Comparison of ENCODE assay signal across 9 cellular contexts in the genomic region with DNA sequence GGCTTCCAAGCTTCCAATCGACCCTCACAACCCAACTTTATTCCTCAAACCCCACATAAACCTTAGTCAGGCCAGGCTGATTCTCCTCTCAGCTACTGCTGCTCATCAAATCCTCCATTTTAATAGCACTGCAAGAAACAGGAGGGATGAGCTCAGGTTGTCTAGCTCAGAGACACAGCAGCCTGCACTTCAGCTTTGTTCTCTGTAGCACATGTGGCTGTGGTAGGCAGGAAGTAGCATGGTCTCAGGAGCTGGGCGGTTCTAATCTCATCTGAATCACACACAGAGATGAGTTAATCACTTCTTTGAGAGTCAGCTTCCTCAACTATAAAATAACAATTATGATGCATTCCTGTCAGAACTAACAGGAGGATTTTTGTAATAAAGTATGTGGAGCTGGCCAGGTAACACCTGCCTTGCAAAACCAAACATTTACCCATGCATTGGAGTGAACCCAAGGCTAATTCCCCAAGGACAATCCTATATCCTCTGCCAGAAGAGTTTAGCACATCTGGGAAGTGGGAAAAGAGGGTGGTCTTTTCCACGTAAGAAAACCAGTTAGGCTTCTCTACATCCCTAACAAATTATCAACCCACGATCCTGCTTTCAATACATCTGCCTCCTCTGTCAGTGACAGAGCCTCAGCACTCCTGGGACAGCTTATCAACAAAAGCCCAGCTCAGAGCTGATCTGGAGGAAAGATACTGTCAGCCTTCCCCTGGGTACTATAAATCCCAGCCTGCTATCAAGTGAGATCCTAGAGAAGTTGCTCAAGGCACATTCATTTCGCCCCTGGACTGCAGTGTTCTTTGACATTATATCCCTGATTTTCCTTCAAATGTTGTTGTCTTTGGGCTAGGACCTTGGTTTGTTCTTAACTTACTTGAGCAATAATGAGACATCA. TPM values are rescaled to one million over a fixed set of nuclear protein-coding genes. Genes with fewer than 3 reads are reported as not detected.
DNase-seq lines count a peak whose midpoint lies in the region; ATAC-seq and TF ChIP-seq lines count a peak whose summit lies in the region.
"Had no signal": no experiment of that assay in that cellular context is flagged by ENCODE, and none has a peak within 500 bp of the region (broad histone marks: within the 10 kb centered on the region; RNA-seq: fewer than 3 reads in every experiment).

No MANE protein-coding gene starts in this region.

- H3K27me3 Mint-ChIP-seq in activated naive CD8-positive, alpha-beta T cell = no peaks in the 10 kb centered on the region
- H3K27me3 Mint-ChIP-seq: activated B cell treated with CpG ODN at 0.5 μM for 24 hours had no signal

- peak overlapping the region; percentile 64 to 65 for H3K27ac ChIP-seq in mucosa of rectum (ENCODE audit: low read depth in 2 of 2, low read length in 2 of 2)
- H3K27ac ChIP-seq in transverse colon = peak overlapping the region; percentile 26 to 70 (median 28)
- H3K27ac ChIP-seq in ascending aorta = no peak overlapping the region

- TF ChIP-seq EP300 in transverse colon (IDR thresholded peaks at IDR 0.05; ENCODE audit: low read depth) = no peak

- peak overlapping the region; percentile 24 to 31 for H3K9ac ChIP-seq in mucosa of rectum (ENCODE audit: low read depth in 1 of 2, low read length in 2 of 2)

- peak overlapping the region; percentile 46 for H3K4me3 Mint-ChIP-seq in activated naive CD8-positive, alpha-beta T cell
- H3K4me3 Mint-ChIP-seq: activated B cell treated with CpG ODN at 0.5 μM for 24 hours had no signal

- ATAC-seq in GM18505 (IDR thresholded peaks at IDR 0.05; ENCODE audit: unreplicated experiment) (peak; percentile 81), HG03280 (IDR thresholded peaks at IDR 0.05; ENCODE audit: unreplicated experiment) (peak; percentile 77), SK-N-SH treated with all-trans-retinoic acid at 6 μM for 48 hours (peak; percentile 75)

- H3K27me3 ChIP-seq in mucosa of rectum (ENCODE audit: control insufficient read depth in 2 of 2, insufficient read depth in 2 of 2, low read length in 2 of 2) = no peaks in the 10 kb centered on the region
- H3K27me3 ChIP-seq in transverse colon = no peaks in the 10 kb centered on the region
- H3K27me3 ChIP-seq in ascending aorta = no peaks in the 10 kb centered on the region

- H3K4me3 ChIP-seq in mucosa of rectum (ENCODE audit: low read length in 2 of 2) (peak overlapping the region in 1 of 2 donors; percentile 31), transverse colon (no peak overlapping the region), ascending aorta (no peak overlapping the region)

- peaks cover 36% of the 10 kb centered on the region for H3K4me1 Mint-ChIP-seq in activated naive CD8-positive, alpha-beta T cell (ENCODE audit: low read depth)

- intact Hi-C loops in transverse colon (cut with DNase I; ENCODE audit: low total_unique reads) (no loop called here), ascending aorta (cut with DNase I) (loop anchor here (2.0 kb wide), 1 partner anchor 31 kb away; no protein-coding TSS in a partner anchor)

- DNase-seq in transverse colon (peak; percentile 57), NCI-H2227 (lab: John Stamatoyannopoulos, UW; ENCODE audit: unreplicated experiment) (no peak), ascending aorta (ENCODE audit: low spot score in 2 of 2) (no peak)
- DNase-seq: activated B cell treated with CpG ODN at 0.5 μM for 24 hours had no signal

- in situ Hi-C loops in transverse colon (cut with MboI; ENCODE audit: low pct_ligation_motif_present in 1 of 4, low pct_unique_long_range_greater_than_20kb in 1 of 4, low sequenced_read_pairs in 3 of 4) = no loop called here

- 0 to 39% methylated on average over 1 to 5 of the region's 5 CpGs for WGBS in transverse colon (ENCODE audit: low coverage in 1 of 2), 2 donors

- TF ChIP-seq POLR2A in GM18505 (IDR thresholded peaks at IDR 0.05; ENCODE audit: borderline replicate concordance, extremely low read depth, insufficient read depth, insufficient read length) (no peak), transverse colon (IDR thresholded peaks at IDR 0.05) (no peak)

- H3K9me3 Mint-ChIP-seq in activated naive CD8-positive, alpha-beta T cell (ENCODE audit: low read depth) = no peaks in the 10 kb centered on the region

- H3K27ac Mint-ChIP-seq in activated naive CD8-positive, alpha-beta T cell = peak overlapping the region; percentile 99
- H3K27ac Mint-ChIP-seq: activated B cell treated with CpG ODN at 0.5 μM for 24 hours had no signal

- H3K9me3 ChIP-seq in mucosa of rectum (ENCODE audit: control insufficient read depth in 2 of 2, low read length in 2 of 2) = no peaks in the 10 kb centered on the region
- no peaks in the 10 kb centered on the region for H3K9me3 ChIP-seq in transverse colon
- H3K9me3 ChIP-seq in ascending aorta = no peaks in the 10 kb centered on the region

- peaks cover 0 to 3% of the 10 kb centered on the region in 2 donors for H3K36me3 ChIP-seq in mucosa of rectum (ENCODE audit: control insufficient read depth in 2 of 2, insufficient read depth in 2 of 2, low read length in 2 of 2)
- H3K36me3 ChIP-seq in transverse colon = no peaks in the 10 kb centered on the region
- no peaks in the 10 kb centered on the region for H3K36me3 ChIP-seq in ascending aorta

- TF ChIP-seq CTCF in transverse colon (IDR thresholded peaks at IDR 0.05) = no peak
- no peak for TF ChIP-seq CTCF in ascending aorta (IDR thresholded peaks at IDR 0.05)

- H3K4me1 ChIP-seq in mucosa of rectum (ENCODE audit: control insufficient read depth in 2 of 2, insufficient read depth in 2 of 2, low read length in 2 of 2) (peaks cover 12 to 18% of the 10 kb centered on the region in 2 donors), transverse colon (peaks cover 0 to 26% (median 17%) of the 10 kb centered on the region in 4 donors), ascending aorta (peaks cover 0 to 3% of the 10 kb centered on the region in 2 donors)

- H3K36me3 Mint-ChIP-seq in activated naive CD8-positive, alpha-beta T cell = peaks cover 9% of the 10 kb centered on the region

TF ChIP-seq in SK-N-SH treated with all-trans-retinoic acid at 6 μM for 48 hours, 23 proteins besides CTCF, POLR2A, EP300 and RAD21 (continues in another document):
- no peak for TF ChIP-seq ESRRG (CRISPR knock-in tag; IDR thresholded peaks at IDR 0.05)
- no peak for TF ChIP-seq ARNTL (CRISPR knock-in tag; IDR thresholded peaks at IDR 0.05; ENCODE audit: borderline replicate concordance, low read depth)
- TF ChIP-seq OSR1 (CRISPR knock-in tag; IDR thresholded peaks at IDR 0.05) = no peak
- TF ChIP-seq, protein P1, sequence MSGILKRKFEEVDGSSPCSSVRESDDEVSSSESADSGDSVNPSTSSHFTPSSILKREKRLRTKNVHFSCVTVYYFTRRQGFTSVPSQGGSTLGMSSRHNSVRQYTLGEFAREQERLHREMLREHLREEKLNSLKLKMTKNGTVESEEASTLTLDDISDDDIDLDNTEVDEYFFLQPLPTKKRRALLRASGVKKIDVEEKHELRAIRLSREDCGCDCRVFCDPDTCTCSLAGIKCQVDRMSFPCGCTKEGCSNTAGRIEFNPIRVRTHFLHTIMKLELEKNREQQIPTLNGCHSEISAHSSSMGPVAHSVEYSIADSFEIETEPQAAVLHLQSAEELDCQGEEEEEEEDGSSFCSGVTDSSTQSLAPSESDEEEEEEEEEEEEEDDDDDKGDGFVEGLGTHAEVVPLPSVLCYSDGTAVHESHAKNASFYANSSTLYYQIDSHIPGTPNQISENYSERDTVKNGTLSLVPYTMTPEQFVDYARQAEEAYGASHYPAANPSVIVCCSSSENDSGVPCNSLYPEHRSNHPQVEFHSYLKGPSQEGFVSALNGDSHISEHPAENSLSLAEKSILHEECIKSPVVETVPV (CRISPR knock-in tag; IDR thresholded peaks at IDR 0.05) = no peak
- TF ChIP-seq ZC3H10 (CRISPR knock-in tag; IDR thresholded peaks at IDR 0.05) = no peak
- no peak for TF ChIP-seq CSDC2 (CRISPR knock-in tag; IDR thresholded peaks at IDR 0.05)
- TF ChIP-seq ISL1 (CRISPR knock-in tag; IDR thresholded peaks at IDR 0.05) = peak; percentile 43; the same call in 1 of the 2 replicates
- TF ChIP-seq, protein P2, sequence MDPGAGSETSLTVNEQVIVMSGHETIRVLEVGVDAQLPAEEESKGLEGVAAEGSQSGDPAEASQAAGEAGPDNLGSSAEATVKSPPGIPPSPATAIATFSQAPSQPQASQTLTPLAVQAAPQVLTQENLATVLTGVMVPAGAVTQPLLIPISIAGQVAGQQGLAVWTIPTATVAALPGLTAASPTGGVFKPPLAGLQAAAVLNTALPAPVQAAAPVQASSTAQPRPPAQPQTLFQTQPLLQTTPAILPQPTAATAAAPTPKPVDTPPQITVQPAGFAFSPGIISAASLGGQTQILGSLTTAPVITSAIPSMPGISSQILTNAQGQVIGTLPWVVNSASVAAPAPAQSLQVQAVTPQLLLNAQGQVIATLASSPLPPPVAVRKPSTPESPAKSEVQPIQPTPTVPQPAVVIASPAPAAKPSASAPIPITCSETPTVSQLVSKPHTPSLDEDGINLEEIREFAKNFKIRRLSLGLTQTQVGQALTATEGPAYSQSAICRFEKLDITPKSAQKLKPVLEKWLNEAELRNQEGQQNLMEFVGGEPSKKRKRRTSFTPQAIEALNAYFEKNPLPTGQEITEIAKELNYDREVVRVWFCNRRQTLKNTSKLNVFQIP (CRISPR knock-in tag; IDR thresholded peaks at IDR 0.05; ENCODE audit: borderline replicate concordance, low read depth) = no peak
- no peak for TF ChIP-seq TOX (CRISPR knock-in tag; IDR thresholded peaks at IDR 0.05; ENCODE audit: borderline replicate concordance)
- TF ChIP-seq, protein P3, sequence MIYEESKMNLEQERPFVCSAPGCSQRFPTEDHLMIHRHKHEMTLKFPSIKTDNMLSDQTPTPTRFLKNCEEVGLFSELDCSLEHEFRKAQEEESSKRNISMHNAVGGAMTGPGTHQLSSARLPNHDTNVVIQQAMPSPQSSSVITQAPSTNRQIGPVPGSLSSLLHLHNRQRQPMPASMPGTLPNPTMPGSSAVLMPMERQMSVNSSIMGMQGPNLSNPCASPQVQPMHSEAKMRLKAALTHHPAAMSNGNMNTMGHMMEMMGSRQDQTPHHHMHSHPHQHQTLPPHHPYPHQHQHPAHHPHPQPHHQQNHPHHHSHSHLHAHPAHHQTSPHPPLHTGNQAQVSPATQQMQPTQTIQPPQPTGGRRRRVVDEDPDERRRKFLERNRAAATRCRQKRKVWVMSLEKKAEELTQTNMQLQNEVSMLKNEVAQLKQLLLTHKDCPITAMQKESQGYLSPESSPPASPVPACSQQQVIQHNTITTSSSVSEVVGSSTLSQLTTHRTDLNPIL (CRISPR knock-in tag; IDR thresholded peaks at IDR 0.05; ENCODE audit: low read depth) = no peak
- TF ChIP-seq SNAI2 (CRISPR knock-in tag; IDR thresholded peaks at IDR 0.05) = no peak

RNA-seq across cellular contexts. Expression of a gene that starts 32.8 kb away (rescaled TPM):
- total RNA-seq in transverse colon (10 to 100 TPM in 3 of 4 donors, 1 to 10 TPM in 1; 3.4 to 25.9 (median 11.4) TPM), ascending aorta (0.64 TPM)

Comparison
In these comparisons a context has a peak if more than half of its experiments do, and no peak if none do; other contexts are left out.
1. H3K27ac ChIP-seq: peak in mucosa of rectum (2 of 2) and transverse colon (4 of 4); none in ascending aorta (0 of 2).
2. Peak in every context shown above with its lines, with median percentiles within 50 percentile points of each other: ATAC-seq.